Comparison of ENCODE assay signal across 2 cellular contexts in genomic region chr19:21694171-21694906, GRCh38.
A peak's percentile ranks its signal among the peaks of the same experiment; 100 is the strongest.
TF ChIP-seq lines count a peak whose summit lies in the region.

No MANE protein-coding gene starts in this region.

TF ChIP-seq in SK-N-SH, 30 proteins besides CTCF, POLR2A, EP300 and RAD21 (continued from another document):
- no peak for TF ChIP-seq ZBTB33 (IDR thresholded peaks at IDR 0.05; ENCODE audit: borderline replicate concordance, low read depth)
- no peak for TF ChIP-seq EZH2phosphoT487 (IDR thresholded peaks at IDR 0.05; ENCODE audit: borderline replicate concordance, low read depth)
- no peak for TF ChIP-seq GATA2 (CRISPR knock-in tag; IDR thresholded peaks at IDR 0.05)
- TF ChIP-seq TCF12 (IDR thresholded peaks at IDR 0.05) = no peak

TF ChIP-seq in K562, 482 proteins besides CTCF, POLR2A, EP300 and RAD21 (continued from another document and continues in another):
- peak; percentile 82 for TF ChIP-seq ATF3 (IDR thresholded peaks at IDR 0.05)
- no peak for TF ChIP-seq ATF3 (CRISPR knock-in tag; conservative IDR thresholded peaks at IDR 0.05)
- TF ChIP-seq C11orf30 (IDR thresholded peaks at IDR 0.05; ENCODE audit: low read depth) = 0 out of 2 replicates have a peak, but pooled peaks have one; percentile 18
- TF ChIP-seq ZNF699 (CRISPR knock-in tag; IDR thresholded peaks at IDR 0.05; ENCODE audit: insufficient replicate concordance) = no peak
- TF ChIP-seq OTX1 (CRISPR knock-in tag; IDR thresholded peaks at IDR 0.05) = no peak
- TF ChIP-seq JUN (IDR thresholded peaks at IDR 0.05; ENCODE audit: borderline replicate concordance, low read depth, low read length) = peak; percentile 74
- no peak for TF ChIP-seq JUN (CRISPR knock-in tag; IDR thresholded peaks at IDR 0.05; ENCODE audit: borderline replicate concordance)
- peak; percentile 31; the same call in 1 of the 2 replicates for TF ChIP-seq DPF2 (IDR thresholded peaks at IDR 0.05)
- TF ChIP-seq HMG20A (CRISPR knock-in tag; conservative IDR thresholded peaks at IDR 0.05) = no peak
- TF ChIP-seq POLR2AphosphoS5 (IDR thresholded peaks at IDR 0.05; ENCODE audit: control insufficient read depth, insufficient read depth, low read depth, low read length) = no peak
- TF ChIP-seq ZNF589 (CRISPR knock-in tag; IDR thresholded peaks at IDR 0.05; ENCODE audit: low read depth) = peak; percentile 32; the same call in 1 of the 2 replicates
- TF ChIP-seq GTF2B (IDR thresholded peaks at IDR 0.05; ENCODE audit: extremely low read depth, insufficient read length) = no peak
- no peak for TF ChIP-seq NFATC3 (IDR thresholded peaks at IDR 0.05)
- TF ChIP-seq STAT6 (CRISPR knock-in tag; IDR thresholded peaks at IDR 0.05) = no peak
- TF ChIP-seq TOE1 (IDR thresholded peaks at IDR 0.05; ENCODE audit: borderline replicate concordance) = no peak
- TF ChIP-seq TOE1 (CRISPR knock-in tag; IDR thresholded peaks at IDR 0.05; ENCODE audit: borderline replicate concordance, low read depth) = no peak
- peak; percentile 93 for TF ChIP-seq JUND (IDR thresholded peaks at IDR 0.05; ENCODE audit: borderline replicate concordance, low read depth, low read length)
- TF ChIP-seq JUND (tag; IDR thresholded peaks at IDR 0.05; ENCODE audit: borderline replicate concordance, low read depth, low read length) = peak; percentile 82; the same call in 2 of the 3 replicates
- no peak for TF ChIP-seq ARHGAP35 (IDR thresholded peaks at IDR 0.05; ENCODE audit: partially characterized antibody)
- no peak for TF ChIP-seq MCM2 (IDR thresholded peaks at IDR 0.05; ENCODE audit: low read depth)
- no peak for TF ChIP-seq THRA (IDR thresholded peaks at IDR 0.05)
- TF ChIP-seq ZKSCAN8 (CRISPR knock-in tag; IDR thresholded peaks at IDR 0.05) = 0 out of 2 replicates have a peak, but pooled peaks have one; percentile 28
- TF ChIP-seq PKNOX1 (IDR thresholded peaks at IDR 0.05) = peak; percentile 58
- 0 out of 2 replicates have a peak, but pooled peaks have one; percentile 62 for TF ChIP-seq MYNN (IDR thresholded peaks at IDR 0.05)
- TF ChIP-seq MYNN (CRISPR knock-in tag; IDR thresholded peaks at IDR 0.05) = no peak
- no peak for TF ChIP-seq PBX2 (CRISPR knock-in tag; IDR thresholded peaks at IDR 0.05; ENCODE audit: low read depth)
- TF ChIP-seq PBX2 (tag; conservative IDR thresholded peaks at IDR 0.05; ENCODE audit: low read depth) = peak; percentile 73
- no peak for TF ChIP-seq SMAD1 (IDR thresholded peaks at IDR 0.05; ENCODE audit: low read depth, low read length, partially characterized antibody)
- TF ChIP-seq CBX2 (IDR thresholded peaks at IDR 0.05; ENCODE audit: insufficient read depth, low read length, poor library complexity, severe bottlenecking) = no peak
- no peak for TF ChIP-seq HDAC8 (tag; IDR thresholded peaks at IDR 0.05)
- no peak for TF ChIP-seq ARNT (IDR thresholded peaks at IDR 0.05)
- TF ChIP-seq FOSL1 (tag; conservative IDR thresholded peaks at IDR 0.05) = peak; percentile 85
- TF ChIP-seq HNRNPH1 (optimal IDR thresholded peaks at IDR 0.05; ENCODE audit: low read depth, low read length) = no peak
- peak; percentile 64; the same call in 1 of the 2 replicates for TF ChIP-seq ZNF592 (IDR thresholded peaks at IDR 0.05)
- no peak for TF ChIP-seq GABPB2 (CRISPR knock-in tag; conservative IDR thresholded peaks at IDR 0.05)
- no peak for TF ChIP-seq ZNF232 (CRISPR knock-in tag; IDR thresholded peaks at IDR 0.05)
- TF ChIP-seq TRIM24 (IDR thresholded peaks at IDR 0.05) = peak in 1 of 2 experiments; percentile 10; a peak in 1 of 4 replicates
- TF ChIP-seq LEF1 (IDR thresholded peaks at IDR 0.05) = no peak
- no peak for TF ChIP-seq LARP7 (IDR thresholded peaks at IDR 0.05)
- TF ChIP-seq KLF6 (CRISPR knock-in tag; IDR thresholded peaks at IDR 0.05; ENCODE audit: borderline replicate concordance) = no peak
- TF ChIP-seq CREM (IDR thresholded peaks at IDR 0.05; ENCODE audit: low read depth) = no peak
- TF ChIP-seq SMARCC2 (IDR thresholded peaks at IDR 0.05; ENCODE audit: low read depth) = 0 out of 2 replicates have a peak, but pooled peaks have one; percentile 39
- no peak for TF ChIP-seq PREB (CRISPR knock-in tag; IDR thresholded peaks at IDR 0.05)
- no peak for TF ChIP-seq NCOR1 (IDR thresholded peaks at IDR 0.05)
